ENCODE assay signal across 24 cellular contexts in genomic region chr11:125297346-125297910, GRCh38.
"Had no signal": no experiment of that assay in that cellular context is flagged by ENCODE, and none has a peak within 500 bp of the region (broad histone marks: within the 10 kb centered on the region; RNA-seq: fewer than 3 reads in every experiment).

No MANE protein-coding gene starts in this region.

- H3K4me1 ChIP-seq: SJSA1 had no signal

- H3K4me3 ChIP-seq: SJSA1, SK-N-MC had no signal

- H3K27ac Mint-ChIP-seq: IgD-negative memory B cell had no signal

- H3K4me1 Mint-ChIP-seq: IgD-negative memory B cell had no signal

- H3K9me3 ChIP-seq: SJSA1 had no signal

- H3K27me3 ChIP-seq: SJSA1 had no signal

- FAIRE-seq: HTR-8/SVneo, RCC 7860 had no signal

- H3K36me3 ChIP-seq: SJSA1 had no signal

- DNase-seq: KBM-7, NCI-H1092, NCI-H1105 treated with DMSO at 0.1 percent for 48 hours, NCI-H1417 treated with DMSO at 0.1 percent for 48 hours, NCI-H146, NCI-H1694 treated with DMSO at 0.1 percent for 48 hours, NCI-H2029, NCI-H2081 treated with DMSO at 0.1 percent for 48 hours, NCI-H2171, NCI-H226, NCI-H446, NCI-H510A, NCI-H524 treated with DMSO at 0.1 percent for 48 hours, NCI-H69, NCI-H774, Right ventricle myocardium superior, RPMI8226, SIG-M5 had no signal

- H3K27ac ChIP-seq: HL-60, SJSA1, SK-N-MC had no signal

- H3K4me3 Mint-ChIP-seq: IgD-negative memory B cell had no signal
